ENCODE assay signal across 8 cellular contexts in the genomic region with DNA sequence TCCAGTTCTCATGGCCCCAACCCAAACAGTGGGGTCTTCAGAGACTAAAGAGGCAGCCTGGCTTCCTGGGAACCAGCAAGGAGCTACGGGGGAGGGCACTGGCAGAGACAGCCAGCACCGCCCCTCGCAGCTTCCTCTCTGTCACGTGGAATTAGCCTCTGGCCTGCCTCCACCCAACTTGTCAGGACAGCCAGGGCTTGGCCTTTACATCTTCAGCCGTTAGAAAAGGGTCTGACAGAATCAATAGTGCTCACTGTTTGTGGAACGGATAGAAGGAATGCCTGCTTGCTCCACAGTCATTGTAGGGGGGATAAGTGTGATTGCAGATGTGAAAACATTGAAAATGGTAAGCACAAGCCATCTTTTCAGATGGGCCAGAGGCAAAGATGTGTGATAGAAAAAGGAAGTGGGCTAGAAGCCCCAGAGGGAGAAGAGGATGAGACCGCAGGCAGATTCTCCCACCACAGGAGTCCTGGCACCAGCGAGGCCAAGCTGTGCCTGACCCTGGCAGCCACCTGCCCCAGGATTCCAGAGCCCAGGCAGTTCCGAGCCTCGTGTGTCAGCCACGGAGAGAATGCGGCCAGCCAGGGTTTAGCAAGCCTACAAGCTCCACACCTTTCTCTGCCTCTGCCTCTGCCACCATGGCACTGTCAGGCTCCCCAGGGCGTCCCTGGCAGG. TPM values are rescaled to one million over a fixed set of nuclear protein-coding genes. Genes with fewer than 3 reads are reported as not detected.
DNase-seq lines count a peak whose midpoint lies in the region; ATAC-seq and TF ChIP-seq lines count a peak whose summit lies in the region.

No MANE protein-coding gene starts in this region.

- no peaks in the 10 kb centered on the region for H3K79me1 ChIP-seq in H9 (ENCODE audit: insufficient read depth, low read depth, low read length, poor library complexity, severe bottlenecking)

- H3K27ac ChIP-seq in H9 (ENCODE audit: insufficient read length, low read depth, low read length): no peak overlapping the region

- ATAC-seq in stimulated activated naive CD8-positive, alpha-beta T cell treated with anti-CD3 and anti-CD28 coated beads, Interleukin-15, amount 100 ng/mL, for 72 hours: no peak

- no peak overlapping the region for H2BK5ac ChIP-seq in H9 (ENCODE audit: insufficient read length, low read length)

- H3K36me3 Mint-ChIP-seq in H9 (ENCODE audit: insufficient read depth in 1 of 3, low read depth in 3 of 3): peaks cover 3 to 15% (median 11%) of the 10 kb centered on the region in 3 experiments; a peak in 6 of 7 replicates

- H2AK5ac ChIP-seq in H9 (ENCODE audit: insufficient read length, low read length): no peak overlapping the region

- no peaks in the 10 kb centered on the region for H3K9me3 Mint-ChIP-seq in H9
- no peaks in the 10 kb centered on the region for H3K9me3 Mint-ChIP-seq in stimulated activated naive CD8-positive, alpha-beta T cell treated with anti-CD3 and anti-CD28 coated beads, Interleukin-15, amount 100 ng/mL, for 72 hours

- H3K4me3 Mint-ChIP-seq in H9: no peak overlapping the region; a peak in 1 of 5 replicates
- no peak overlapping the region for H3K4me3 Mint-ChIP-seq in stimulated activated naive CD8-positive, alpha-beta T cell treated with anti-CD3 and anti-CD28 coated beads, Interleukin-15, amount 100 ng/mL, for 72 hours

- peaks cover 48% of the 10 kb centered on the region for H3K27me3 Mint-ChIP-seq in H9 (ENCODE audit: low read depth)
- peaks cover 34% of the 10 kb centered on the region for H3K27me3 Mint-ChIP-seq in stimulated activated naive CD8-positive, alpha-beta T cell treated with anti-CD3 and anti-CD28 coated beads, Interleukin-15, amount 100 ng/mL, for 72 hours

- no peak overlapping the region for H2BK12ac ChIP-seq in H9 (ENCODE audit: insufficient read length, low read depth, low read length)

- H2BK20ac ChIP-seq in H9 (ENCODE audit: low read depth, low read length, poor library complexity, severe bottlenecking): no peak overlapping the region

- no peak overlapping the region for H3K18ac ChIP-seq in H9 (ENCODE audit: insufficient read length, low read depth, low read length)

- H3K9me3 ChIP-seq in H9 (ENCODE audit: control insufficient read depth, low read depth, low read length): no peaks in the 10 kb centered on the region

- H4K8ac ChIP-seq in H9 (replicated peaks; ENCODE audit: insufficient read length, low read depth, low read length): no peak overlapping the region

- no peak overlapping the region for H3T11ph ChIP-seq in H9 (ENCODE audit: low read length)

- peaks cover 18 to 25% of the 10 kb centered on the region in 2 experiments for H3K4me1 Mint-ChIP-seq in H9
- H3K4me1 Mint-ChIP-seq in stimulated activated naive CD8-positive, alpha-beta T cell treated with anti-CD3 and anti-CD28 coated beads, Interleukin-15, amount 100 ng/mL, for 72 hours: peaks cover 48% of the 10 kb centered on the region

- no peak overlapping the region for H3K4ac ChIP-seq in H9 (ENCODE audit: low read depth, low read length)

- H3K23me2 ChIP-seq in H9 (ENCODE audit: insufficient read length, low read depth, low read length, poor library complexity, severe bottlenecking): no peaks in the 10 kb centered on the region

- peaks cover 12% of the 10 kb centered on the region for H3K27me3 ChIP-seq in H9 (ENCODE audit: insufficient read depth, low read length)

- TF ChIP-seq CTCF in H9 (conservative IDR thresholded peaks at IDR 0.05): no peak

- H2AFZ ChIP-seq in H9 (ENCODE audit: low read length): no peak overlapping the region

- no peak overlapping the region for H4K91ac ChIP-seq in H9 (ENCODE audit: insufficient read length, low read depth, low read length)

- H3K56ac ChIP-seq in H9 (ENCODE audit: insufficient read length, low read depth, low read length): no peak overlapping the region

- no peaks in the 10 kb centered on the region for H4K20me1 ChIP-seq in H9 (ENCODE audit: control insufficient read depth, insufficient read depth, insufficient read length)

- H4K5ac ChIP-seq in H9 (ENCODE audit: insufficient read length, low read depth, low read length): no peak overlapping the region

- H3K79me2 ChIP-seq in H9 (ENCODE audit: insufficient read depth, low read length): no peaks in the 10 kb centered on the region

- H2BK120ac ChIP-seq in H9 (ENCODE audit: low read depth, low read length, poor library complexity, severe bottlenecking): no peak overlapping the region

- no peak overlapping the region for H3K27ac Mint-ChIP-seq in H9
- H3K27ac Mint-ChIP-seq in stimulated activated naive CD8-positive, alpha-beta T cell treated with anti-CD3 and anti-CD28 coated beads, Interleukin-15, amount 100 ng/mL, for 72 hours: peak overlapping the region in 1 of 2 donors; percentile 31

- DNase-seq in H9: peak; percentile 66
- DNase-seq in amygdala (lab: John Stamatoyannopoulos, UW): peak in 49 of 56 donors; percentile 9 to 74 (median 44)
- DNase-seq in hypothalamus (lab: John Stamatoyannopoulos, UW): peak in 42 of 51 donors; percentile 16 to 79 (median 50)
- peak; percentile 15 for DNase-seq in smooth muscle cell of the brain vasculature (ENCODE audit: low read depth, low spot score)
- no peak for DNase-seq in activated naive CD4-positive, alpha-beta T cell (lab: John Stamatoyannopoulos, UW)
- DNase-seq in NCI-H2081 treated with DMSO at 0.1 percent for 48 hours (lab: John Stamatoyannopoulos, UW): no peak
- DNase-seq in stimulated activated naive CD8-positive, alpha-beta T cell treated with anti-CD3 and anti-CD28 coated beads, Interleukin-15, amount 100 ng/mL, for 72 hours: no peak
- DNase-seq in effector CD4-positive, alpha-beta T cell: no peak

- H3K4me1 ChIP-seq in H9 (ENCODE audit: insufficient read depth, low read length): peaks cover 2% of the 10 kb centered on the region; the same call in 1 of the 2 replicates

- H3K4me2 ChIP-seq in H9 (ENCODE audit: insufficient read depth, insufficient read length, low read length): no peak overlapping the region

- no peak overlapping the region for H3K9ac ChIP-seq in H9 (ENCODE audit: extremely low read depth, insufficient read length, low read length)

- H2BK15ac ChIP-seq in H9 (ENCODE audit: low read depth, low read length): no peak overlapping the region

- H3K23ac ChIP-seq in H9 (ENCODE audit: insufficient read length, low read depth, low read length): no peak overlapping the region

- H3K14ac ChIP-seq in H9 (ENCODE audit: insufficient read depth, low read length): no peak overlapping the region

- no CpG with 5 or more reads among the region's 13 CpGs for WGBS in H9 (ENCODE audit: extremely low coverage, insufficient read length, low lambda C conversion rate)

RNA-seq across cellular contexts. Expression of gene GRIN2C, which starts 18.6 kb away (rescaled TPM):
- 0.13 and 0.44 TPM in 2 replicates for total RNA-seq in H9 (2021)

RNA-seq across cellular contexts. Expression of gene FDXR, which starts 31.7 kb away (rescaled TPM):
- 39.7 and 43.2 TPM in 2 replicates for total RNA-seq in H9 (2021)

RNA-seq across cellular contexts. Expression of gene FADS6, which starts 52.3 kb away (rescaled TPM):
- 0.94 and 1.2 TPM in 2 replicates for total RNA-seq in H9 (2021)

Comparison
In these comparisons a context has a peak if more than half of its experiments do, and no peak if none do; other contexts are left out.
1. DNase-seq: peak in H9 (single experiment), amygdala (49 of 56), hypothalamus (42 of 51) and smooth muscle cell of the brain vasculature (single experiment); none in activated naive CD4-positive, alpha-beta T cell (0 of 4), NCI-H2081 treated with DMSO at 0.1 percent for 48 hours (single experiment), stimulated activated naive CD8-positive, alpha-beta T cell treated with anti-CD3 and anti-CD28 coated beads, Interleukin-15, amount 100 ng/mL, for 72 hours (0 of 2) and effector CD4-positive, alpha-beta T cell (single experiment).